Comparison of ENCODE assay signal across 13 cellular contexts in the genomic region with DNA sequence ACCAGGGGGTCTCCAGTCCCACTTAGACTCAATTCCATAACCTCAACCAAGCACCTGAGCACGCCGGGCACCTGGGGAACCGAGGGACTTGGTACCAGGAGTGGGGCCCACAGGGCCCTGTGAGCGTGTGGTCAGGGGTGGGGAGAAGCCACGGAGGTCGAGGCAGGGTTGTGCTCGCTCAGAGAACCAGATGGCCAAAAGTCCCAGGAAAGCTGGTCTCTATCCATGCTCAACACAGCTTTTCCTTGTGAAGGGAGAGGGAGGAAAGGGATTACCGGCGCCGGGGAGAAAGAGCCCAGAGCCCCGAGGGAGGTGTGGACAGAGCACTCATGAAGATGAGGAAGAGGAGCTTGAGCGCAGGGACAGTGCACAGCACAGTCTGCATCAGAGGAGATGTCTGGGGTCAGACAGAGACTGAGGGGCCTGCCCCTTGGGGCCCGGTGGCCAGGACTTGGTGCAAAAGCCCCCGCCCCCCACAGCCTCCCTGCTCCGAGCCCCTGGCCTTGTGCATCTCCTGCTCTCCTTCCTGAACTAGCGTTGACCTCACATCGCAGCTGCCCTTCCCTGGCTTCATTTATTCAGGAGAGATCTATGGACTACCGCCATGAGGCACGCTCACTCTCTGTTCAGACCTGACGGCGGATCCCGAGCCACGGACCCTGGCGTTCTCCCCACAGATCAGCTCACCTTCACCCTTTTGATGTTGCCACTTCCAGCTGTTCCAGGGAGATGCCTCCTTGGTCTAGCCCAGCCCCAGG.
DNase-seq lines count a peak whose midpoint lies in the region; ATAC-seq, FAIRE-seq and TF ChIP-seq lines count a peak whose summit lies in the region.
"Had no signal": no experiment of that assay in that cellular context is flagged by ENCODE, and none has a peak within 500 bp of the region (broad histone marks: within the 10 kb centered on the region; RNA-seq: fewer than 3 reads in every experiment).

No MANE protein-coding gene starts in this region.

- no peaks in the 10 kb centered on the region for H3K9me3 Mint-ChIP-seq in mesothelial cell of epicardium

- H3K36me3 ChIP-seq in stomach, result no peaks in the 10 kb centered on the region

- H3K9me3 ChIP-seq in stomach, result no peaks in the 10 kb centered on the region

- intact Hi-C loops in stomach (cut with DNase I; ENCODE audit: low total_unique reads), result no loop called here

- TF ChIP-seq EP300 in stomach (IDR thresholded peaks at IDR 0.05), result no peak

- peak overlapping the region; percentile 23 to 87 (median 80) for H3K27ac ChIP-seq in stomach

- TF ChIP-seq POLR2A in stomach (IDR thresholded peaks at IDR 0.05), result no peak

- FAIRE-seq in HTR-8/SVneo (lab: Jason Lieb, UNC), result peak; percentile 59
- FAIRE-seq: frontal cortex, small intestine had no signal

- peaks cover 7% of the 10 kb centered on the region for H3K27me3 Mint-ChIP-seq in mesothelial cell of epicardium (ENCODE audit: low read depth)
- H3K27me3 Mint-ChIP-seq: activated naive CD8-positive, alpha-beta T cell had no signal

- no peak for TF ChIP-seq CTCF in mesothelial cell of epicardium (IDR thresholded peaks at IDR 0.05; ENCODE audit: unreplicated experiment)
- no peak for TF ChIP-seq CTCF in stomach (IDR thresholded peaks at IDR 0.05)

- H3K4me3 Mint-ChIP-seq in mesothelial cell of epicardium, result no peak overlapping the region
- H3K4me3 Mint-ChIP-seq: activated naive CD8-positive, alpha-beta T cell had no signal

- no peak for ATAC-seq in GM18909 (IDR thresholded peaks at IDR 0.05; ENCODE audit: poor library complexity, unreplicated experiment)

- no peaks in the 10 kb centered on the region for H3K36me3 Mint-ChIP-seq in mesothelial cell of epicardium
- H3K36me3 Mint-ChIP-seq: activated naive CD8-positive, alpha-beta T cell had no signal

- no peaks in the 10 kb centered on the region for H3K27me3 ChIP-seq in stomach
- H3K27me3 ChIP-seq: dorsolateral prefrontal cortex had no signal

- peaks cover 0 to 31% (median 19%) of the 10 kb centered on the region in 4 donors for H3K4me1 ChIP-seq in stomach

- peak overlapping the region; percentile 78 for H3K27ac Mint-ChIP-seq in mesothelial cell of epicardium
- H3K27ac Mint-ChIP-seq: activated naive CD8-positive, alpha-beta T cell had no signal

- no peak for DNase-seq in HTR-8/SVneo (ENCODE audit: insufficient read length, low spot score)
- peak; percentile 4 for DNase-seq in cerebellar cortex (ENCODE audit: low spot score)
- DNase-seq in mesothelial cell of epicardium (ENCODE audit: low spot score in 2 of 2, unreplicated experiment in 2 of 2), result peak in 1 of 2 experiments; percentile 32
- DNase-seq in stomach, result peak; percentile 15
- DNase-seq in NCI-H446 treated with DMSO at 0.1 percent for 48 hours (lab: John Stamatoyannopoulos, UW), result no peak
- no peak for DNase-seq in HT-29 (ENCODE audit: low spot score)
- DNase-seq in foreskin melanocyte, result no peak
- DNase-seq: activated CD4-positive, alpha-beta T cell treated with anti-CD3 and anti-CD28 coated beads, Interleukin-2, amount 50 U/mL, for 4 hours; small intestine had no signal

- WGBS in stomach, 5 donors, result 78 to 87% (median 84%) methylated on average over 24 of the region's 24 CpGs

- peaks cover 24% of the 10 kb centered on the region for H3K4me1 Mint-ChIP-seq in mesothelial cell of epicardium

- no peak overlapping the region for H3K4me3 ChIP-seq in stomach
- H3K4me3 ChIP-seq: dorsolateral prefrontal cortex had no signal

Comparison
In these comparisons a context has a peak if more than half of its experiments do, and no peak if none do; other contexts are left out.
1. DNase-seq: peak in cerebellar cortex (single experiment) and stomach (single experiment); none in HTR-8/SVneo (single experiment), NCI-H446 treated with DMSO at 0.1 percent for 48 hours (single experiment), HT-29 (single experiment) and foreskin melanocyte (single experiment).